7 cellular contexts compared by ENCODE assay signal in genomic region chr20:57464642-57465211, GRCh38.
A peak's percentile ranks its signal among the peaks of the same experiment; 100 is the strongest.
DNase-seq lines count a peak whose midpoint lies in the region; ATAC-seq, FAIRE-seq and TF ChIP-seq lines count a peak whose summit lies in the region.

No MANE protein-coding gene starts in this region.

- H4K20me1 ChIP-seq in MM.1S (ENCODE audit: insufficient read depth, low read length), result no peaks in the 10 kb centered on the region

- no peaks in the 10 kb centered on the region for H3K9me3 Mint-ChIP-seq in endothelial cell (ENCODE audit: unreplicated experiment)
- H3K9me3 Mint-ChIP-seq in stimulated activated memory B cell treated with anti-CD40 and anti-IgM and Interleukin-4, amounts not matched to agents 10 μg/mL and 1 μg/mL and 100 μg/mL, for 72 hours, result no peaks in the 10 kb centered on the region

- no peaks in the 10 kb centered on the region for H3K9me2 ChIP-seq in MM.1S (replicated peaks; ENCODE audit: insufficient read depth, low read length)

- H2AFZ ChIP-seq in MM.1S (ENCODE audit: low read length), result no peak overlapping the region

- H3K4me2 ChIP-seq in MM.1S (ENCODE audit: low read depth, low read length), result no peak overlapping the region

- peaks cover 8% of the 10 kb centered on the region for H3K27me3 Mint-ChIP-seq in endothelial cell (ENCODE audit: unreplicated experiment)
- H3K27me3 Mint-ChIP-seq in stimulated activated memory B cell treated with anti-CD40 and anti-IgM and Interleukin-4, amounts not matched to agents 10 μg/mL and 1 μg/mL and 100 μg/mL, for 72 hours, result peaks cover 22% of the 10 kb centered on the region

- H3K4me3 ChIP-seq in MM.1S (ENCODE audit: low read length), result no peak overlapping the region
- no peak overlapping the region for H3K4me3 ChIP-seq in brain microvascular endothelial cell (ENCODE audit: low read depth, low read length)
- no peak overlapping the region for H3K4me3 ChIP-seq in pancreas

- H3K27me3 ChIP-seq in MM.1S (replicated peaks; ENCODE audit: insufficient read depth, low read length) (no peaks in the 10 kb centered on the region), brain microvascular endothelial cell (replicated peaks) (peaks cover 4% of the 10 kb centered on the region), pancreas (no peaks in the 10 kb centered on the region)

- no peaks in the 10 kb centered on the region for H3K36me3 Mint-ChIP-seq in endothelial cell (ENCODE audit: low read depth, unreplicated experiment)
- no peaks in the 10 kb centered on the region for H3K36me3 Mint-ChIP-seq in stimulated activated memory B cell treated with anti-CD40 and anti-IgM and Interleukin-4, amounts not matched to agents 10 μg/mL and 1 μg/mL and 100 μg/mL, for 72 hours

- no peak for FAIRE-seq in pancreas (lab: Jason Lieb, UNC)

- in situ Hi-C loops in brain microvascular endothelial cell (cut with HindIII; ENCODE audit: low pct_ligation_motif_present, low sequenced_read_pairs), result no loop called here

- H3K9me3 ChIP-seq in MM.1S (replicated peaks; ENCODE audit: insufficient read depth, low read length), result no peaks in the 10 kb centered on the region
- no peaks in the 10 kb centered on the region for H3K9me3 ChIP-seq in pancreas

- DNase-seq in MM.1S (no peak), brain microvascular endothelial cell (peak; percentile 22), pancreas (no peak), endothelial cell (ENCODE audit: low spot score) (no peak), DMS114 treated with DMSO at 0.1 percent for 48 hours (lab: John Stamatoyannopoulos, UW; ENCODE audit: unreplicated experiment) (no peak)

- no peaks in the 10 kb centered on the region for H3F3A ChIP-seq in MM.1S (ENCODE audit: insufficient read depth, low read length)

- no peak overlapping the region for H3K27ac Mint-ChIP-seq in endothelial cell (ENCODE audit: unreplicated experiment)
- H3K27ac Mint-ChIP-seq in stimulated activated memory B cell treated with anti-CD40 and anti-IgM and Interleukin-4, amounts not matched to agents 10 μg/mL and 1 μg/mL and 100 μg/mL, for 72 hours, result no peak overlapping the region

- intact Hi-C loops in pancreas (cut with DNase I), result no loop called here

- peak; percentile 55 to 81 (median 75) for ATAC-seq in pancreas
- ATAC-seq in stimulated activated memory B cell treated with anti-CD40 and anti-IgM and Interleukin-4, amounts not matched to agents 10 μg/mL and 1 μg/mL and 100 μg/mL, for 72 hours, result no peak

- no peak overlapping the region for H3K4me3 Mint-ChIP-seq in endothelial cell (ENCODE audit: unreplicated experiment)
- no peak overlapping the region for H3K4me3 Mint-ChIP-seq in stimulated activated memory B cell treated with anti-CD40 and anti-IgM and Interleukin-4, amounts not matched to agents 10 μg/mL and 1 μg/mL and 100 μg/mL, for 72 hours

- H3K9ac ChIP-seq in MM.1S (ENCODE audit: low read length), result no peak overlapping the region

- H3K4me1 ChIP-seq in MM.1S (ENCODE audit: low read length) (no peaks in the 10 kb centered on the region), pancreas (no peaks in the 10 kb centered on the region)

- H3K27ac ChIP-seq in MM.1S (ENCODE audit: low read length), result no peak overlapping the region
- H3K27ac ChIP-seq in brain microvascular endothelial cell, result no peak overlapping the region
- H3K27ac ChIP-seq in pancreas, result no peak overlapping the region

- TF ChIP-seq CTCF in GM12874 (IDR thresholded peaks at IDR 0.05; ENCODE audit: insufficient read depth, low read depth, low read length) (peak; percentile 53; the same call in 1 of the 2 replicates), MM.1S (IDR thresholded peaks at IDR 0.05; ENCODE audit: low read length) (peak; percentile 35; the same call in 1 of the 2 replicates), brain microvascular endothelial cell (IDR thresholded peaks at IDR 0.05; ENCODE audit: low read depth, low read length, missing control alignments) (peak; percentile 48), pancreas (IDR thresholded peaks at IDR 0.05) (no peak), endothelial cell (IDR thresholded peaks at IDR 0.05; ENCODE audit: unreplicated experiment) (no peak)

- H3K79me2 ChIP-seq in MM.1S (ENCODE audit: low read length), result no peaks in the 10 kb centered on the region

- WGBS in pancreas, 2 donors, result 31 to 45% methylated on average over 13 of the region's 13 CpGs

- no peaks in the 10 kb centered on the region for H3K36me3 ChIP-seq in MM.1S (replicated peaks; ENCODE audit: insufficient read depth, low read length)
- no peaks in the 10 kb centered on the region for H3K36me3 ChIP-seq in brain microvascular endothelial cell (replicated peaks)
- H3K36me3 ChIP-seq in pancreas, result no peaks in the 10 kb centered on the region

- H3K4me1 Mint-ChIP-seq in endothelial cell (ENCODE audit: unreplicated experiment), result peaks cover 9% of the 10 kb centered on the region
- H3K4me1 Mint-ChIP-seq in stimulated activated memory B cell treated with anti-CD40 and anti-IgM and Interleukin-4, amounts not matched to agents 10 μg/mL and 1 μg/mL and 100 μg/mL, for 72 hours, result peaks cover 34% of the 10 kb centered on the region

Comparison
In these comparisons a context has a peak if more than half of its experiments do, and no peak if none do; other contexts are left out.
1. CTCF ChIP-seq: peak in GM12874 (single experiment), MM.1S (single experiment) and brain microvascular endothelial cell (single experiment); none in pancreas (0 of 4) and endothelial cell (single experiment).